ENCODE assay signal across 8 cellular contexts in the genomic region with DNA sequence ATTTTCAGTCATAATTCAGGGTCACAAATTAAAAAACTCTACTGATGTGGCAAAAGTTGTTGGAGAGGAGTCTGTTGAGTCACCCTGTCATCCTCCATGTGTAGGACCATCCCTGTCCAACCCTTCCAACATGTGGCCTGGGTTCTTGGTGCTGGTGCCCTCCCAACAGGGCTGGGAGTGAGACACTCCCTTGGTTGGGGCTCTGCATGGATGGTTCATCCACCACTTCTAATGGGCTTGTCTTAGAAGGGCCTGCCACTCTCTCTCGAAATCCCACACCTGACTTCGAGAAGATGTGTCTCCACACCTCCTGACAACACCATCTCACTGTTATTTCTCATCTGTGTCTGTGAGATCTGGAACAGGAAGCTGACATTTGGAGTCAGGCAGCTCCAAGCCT.
"Had no signal": no experiment of that assay in that cellular context is flagged by ENCODE, and none has a peak within 500 bp of the region (broad histone marks: within the 10 kb centered on the region; RNA-seq: fewer than 3 reads in every experiment).

No MANE protein-coding gene starts in this region.

- H3K9me3 ChIP-seq: HAP-1 had no signal

- H3K36me3 ChIP-seq: HAP-1 had no signal

- FAIRE-seq: K562 had no signal

- H3K4me1 ChIP-seq: HAP-1 had no signal

- H3K4me3 ChIP-seq: HAP-1, K562 had no signal

- ATAC-seq: HCT116, K562 had no signal

- H3K27ac ChIP-seq: HL-60 had no signal

- DNase-seq: GOT3, H7, IMR-90, KG1 had no signal
